ENCODE assay signal across 8 cellular contexts in the genomic region with DNA sequence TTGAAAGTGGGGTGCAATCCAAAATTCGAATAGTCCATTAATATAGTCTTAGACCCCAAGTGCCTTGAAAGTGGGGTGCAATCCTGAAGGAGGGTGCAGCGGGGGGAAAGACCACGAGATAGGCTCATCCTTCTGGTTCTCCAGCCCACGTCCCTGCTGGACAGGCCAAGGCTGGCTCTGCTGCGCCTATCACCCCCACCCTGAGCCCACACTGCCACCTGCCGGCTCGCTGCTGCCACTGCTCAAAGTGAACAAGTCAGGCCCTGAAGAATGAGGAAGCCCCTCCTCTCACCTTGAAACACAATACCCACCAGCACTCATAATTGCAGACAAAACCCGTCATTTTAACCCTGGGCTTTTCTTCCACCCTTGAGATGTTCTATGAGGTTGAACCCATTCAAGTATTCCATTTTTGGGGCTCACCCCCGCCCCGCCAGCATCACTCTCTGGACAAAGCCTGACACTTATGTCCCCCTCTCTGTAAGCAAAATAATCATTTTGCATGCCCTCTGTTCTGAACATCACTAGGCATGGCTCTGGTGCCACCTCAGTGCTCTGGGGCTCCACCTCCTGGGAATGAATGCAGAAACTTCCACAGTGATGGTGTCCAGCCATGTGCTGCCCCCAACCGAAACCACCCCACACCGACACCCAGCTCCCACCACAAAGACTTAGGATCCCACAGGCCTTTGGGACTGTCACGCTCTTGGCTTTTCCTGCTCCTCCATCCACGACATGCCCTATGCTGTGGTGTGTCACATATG. TPM values are rescaled to one million over a fixed set of nuclear protein-coding genes. Genes with fewer than 3 reads are reported as not detected.
DNase-seq lines count a peak whose midpoint lies in the region; ATAC-seq and TF ChIP-seq lines count a peak whose summit lies in the region.

No MANE protein-coding gene starts in this region.

- peaks cover 16% of the 10 kb centered on the region for H3K4me1 Mint-ChIP-seq in type B pancreatic cell (ENCODE audit: unreplicated experiment)

- H3K27ac ChIP-seq in Karpas-422 (ENCODE audit: low read length) (no peak overlapping the region), SJSA1 (no peak overlapping the region), gastroesophageal sphincter (no peak overlapping the region), parathyroid adenoma (no peak overlapping the region)

- DNase-seq in CMK (ENCODE audit: low read depth) (peak; percentile 46), Karpas-422 (peak; percentile 91), SJSA1 (ENCODE audit: low read depth in 1 of 2, low spot score in 2 of 2) (peak; percentile 58 to 80), activated gamma-delta T cell treated with Interleukin-2 at 50 U/mL for 16 hours (peak; percentile 73), type B pancreatic cell (ENCODE audit: extremely low spot score, unreplicated experiment) (peak; percentile 86)

- H3K36me3 ChIP-seq in Karpas-422 (ENCODE audit: insufficient read depth, low read length), result no peaks in the 10 kb centered on the region
- no peaks in the 10 kb centered on the region for H3K36me3 ChIP-seq in SJSA1
- no peaks in the 10 kb centered on the region for H3K36me3 ChIP-seq in gastroesophageal sphincter
- H3K36me3 ChIP-seq in parathyroid adenoma (ENCODE audit: control insufficient read depth, insufficient read depth, low read length), result no peaks in the 10 kb centered on the region

- WGBS in gastroesophageal sphincter (ENCODE audit: low coverage in 1 of 2), 2 donors, result 32 to 42% methylated on average over 7 to 14 of the region's 14 CpGs

- no peaks in the 10 kb centered on the region for H3K9me2 ChIP-seq in Karpas-422 (replicated peaks; ENCODE audit: insufficient read depth, low read length)

- TF ChIP-seq CTCF in gastroesophageal sphincter (IDR thresholded peaks at IDR 0.05) (peak in 3 of 4 experiments; percentile 79 to 93 (median 84)), parathyroid adenoma (IDR thresholded peaks at IDR 0.05) (peak; percentile 97), type B pancreatic cell (conservative IDR thresholded peaks at IDR 0.05) (peak; percentile 96)

- TF ChIP-seq EP300 in gastroesophageal sphincter (IDR thresholded peaks at IDR 0.05), result no peak

- H3K4me3 ChIP-seq in Karpas-422 (ENCODE audit: low read length) (no peak overlapping the region), SJSA1 (no peak overlapping the region), gastroesophageal sphincter (no peak overlapping the region), parathyroid adenoma (ENCODE audit: low read depth, low read length) (no peak overlapping the region)

- H3K36me3 Mint-ChIP-seq in type B pancreatic cell, result no peaks in the 10 kb centered on the region

- no peak overlapping the region for H3K9ac ChIP-seq in Karpas-422 (ENCODE audit: low read length)
- no peak overlapping the region for H3K9ac ChIP-seq in parathyroid adenoma

- H3K27me3 Mint-ChIP-seq in type B pancreatic cell, result no peaks in the 10 kb centered on the region

- peak overlapping the region; percentile 59 for H3K27ac Mint-ChIP-seq in type B pancreatic cell

- no peaks in the 10 kb centered on the region for H3K79me2 ChIP-seq in Karpas-422 (ENCODE audit: low read length)
- H3K79me2 ChIP-seq in parathyroid adenoma, result no peaks in the 10 kb centered on the region

- H4K20me1 ChIP-seq in Karpas-422 (ENCODE audit: insufficient read depth, low read depth, low read length), result no peaks in the 10 kb centered on the region; the same call in 1 of the 2 replicates

- H2AFZ ChIP-seq in Karpas-422 (ENCODE audit: low read length) (no peak overlapping the region), parathyroid adenoma (no peak overlapping the region)

- ATAC-seq in GM19455 (IDR thresholded peaks at IDR 0.05; ENCODE audit: unreplicated experiment) (peak; percentile 54), gastroesophageal sphincter (peak; percentile 68)

- H3K4me2 ChIP-seq in Karpas-422 (ENCODE audit: low read depth, low read length, poor library complexity, severe bottlenecking), result no peak overlapping the region
- H3K4me2 ChIP-seq in parathyroid adenoma (ENCODE audit: low read length), result no peak overlapping the region

- no peak for TF ChIP-seq POLR2A in gastroesophageal sphincter (IDR thresholded peaks at IDR 0.05)

- H3K4me1 ChIP-seq in Karpas-422 (ENCODE audit: low read length), result peaks cover 4% of the 10 kb centered on the region; the same call in 1 of the 2 replicates
- no peaks in the 10 kb centered on the region for H3K4me1 ChIP-seq in SJSA1 (replicated peaks)
- H3K4me1 ChIP-seq in gastroesophageal sphincter, result peaks cover 0 to 20% (median 14%) of the 10 kb centered on the region in 3 donors
- H3K4me1 ChIP-seq in parathyroid adenoma, result peaks cover 9% of the 10 kb centered on the region

- H3K9me3 ChIP-seq in Karpas-422 (ENCODE audit: low read length) (no peaks in the 10 kb centered on the region), SJSA1 (replicated peaks) (no peaks in the 10 kb centered on the region), gastroesophageal sphincter (no peaks in the 10 kb centered on the region), parathyroid adenoma (ENCODE audit: control insufficient read depth, low read length) (no peaks in the 10 kb centered on the region)

- H3K4me3 Mint-ChIP-seq in type B pancreatic cell, result no peak overlapping the region

- H3K27me3 ChIP-seq in Karpas-422 (ENCODE audit: low read length), result no peaks in the 10 kb centered on the region
- H3K27me3 ChIP-seq in SJSA1 (replicated peaks), result no peaks in the 10 kb centered on the region
- no peaks in the 10 kb centered on the region for H3K27me3 ChIP-seq in gastroesophageal sphincter
- H3K27me3 ChIP-seq in parathyroid adenoma (ENCODE audit: control insufficient read depth, insufficient read depth, low read length), result no peaks in the 10 kb centered on the region

- H3K9me3 Mint-ChIP-seq in type B pancreatic cell, result no peaks in the 10 kb centered on the region

RNA-seq across cellular contexts. Expression of gene BEAN1, which starts 56.8 kb away (rescaled TPM):
- total RNA-seq in Karpas-422 (2014; rRNA removed; shearing (Covaris generic); ENCODE audit: low replicate concordance), result not detected in 2 replicates
- total RNA-seq in SJSA1 (2014; rRNA removed; shearing (Covaris generic)), result not detected in 2 replicates
- total RNA-seq in gastroesophageal sphincter (1 to 10 TPM in 1 of 4 donors, under 1 TPM in 2, not detected in 1; 0.47 to 1.0 (median 0.54) TPM), type B pancreatic cell (ENCODE audit: low replicate concordance) (1.1 and 3.2 TPM in 2 replicates)
